8 cellular contexts compared by ENCODE assay signal in the genomic region with DNA sequence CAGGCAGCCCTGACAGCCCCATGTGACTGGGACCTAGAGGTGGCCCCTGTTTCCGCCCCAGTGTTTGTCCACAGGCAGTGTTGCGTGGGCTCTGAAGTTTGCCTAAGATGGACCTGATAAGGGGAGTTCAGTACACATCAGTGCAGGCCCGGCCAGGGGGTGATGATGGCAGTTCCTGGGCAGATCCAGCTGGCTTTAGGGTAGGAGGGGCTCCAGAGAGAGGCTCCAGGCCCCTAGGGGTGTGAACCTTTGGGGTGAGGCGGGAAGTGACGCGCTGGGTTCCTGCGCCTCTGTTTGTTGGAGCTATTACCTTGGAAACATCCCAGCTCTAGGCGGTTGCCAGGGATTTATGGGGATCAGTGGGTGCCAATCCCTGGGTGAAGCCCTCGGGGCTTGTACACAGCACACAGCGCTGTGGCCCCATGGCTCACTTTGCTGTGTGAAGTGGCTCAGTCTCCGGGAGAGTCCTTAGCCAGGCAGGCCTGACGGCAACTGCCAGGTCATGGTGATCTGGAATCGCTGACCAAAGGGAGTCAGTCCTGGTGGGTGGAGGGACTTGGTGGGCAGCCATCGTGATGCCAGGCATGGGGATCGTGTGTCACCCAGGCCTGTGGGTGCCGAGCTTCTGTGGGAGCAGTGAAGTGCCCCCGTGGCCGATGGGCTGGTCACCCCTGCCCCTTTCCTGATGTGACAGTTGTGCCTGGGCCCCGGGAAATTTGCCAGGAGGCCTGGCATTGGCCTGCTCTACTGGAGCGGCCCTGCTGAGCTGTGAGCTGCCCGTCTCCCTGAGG.
DNase-seq lines count a peak whose midpoint lies in the region; ATAC-seq, FAIRE-seq and TF ChIP-seq lines count a peak whose summit lies in the region.

No MANE protein-coding gene starts in this region.

- 94% methylated on average over 21 of the region's 21 CpGs for WGBS in thymus

- peak overlapping the region; percentile 93 for H3K9ac ChIP-seq in keratinocyte (ENCODE audit: control insufficient read depth, extremely low read depth, insufficient read depth, low read length)

- H3K4me3 ChIP-seq in WERI-Rb-1 (ENCODE audit: low read depth, low read length) (no peak overlapping the region), keratinocyte (ENCODE audit: control insufficient read depth in 2 of 3, extremely low read depth in 1 of 3, insufficient read depth in 2 of 3, low read depth in 1 of 3, low read length in 3 of 3) (peak overlapping the region; percentile 20 to 69 (median 54)), thymus (ENCODE audit: low read length) (no peak overlapping the region)

- FAIRE-seq in keratinocyte (lab: Jason Lieb, UNC), result peak; percentile 82

- dilution Hi-C loops in keratinocyte (cut with MboI; ENCODE audit: extremely low pct_ligation_motif_present, low sequenced_read_pairs), result no loop called here

- H3K36me3 ChIP-seq in WERI-Rb-1 (peaks cover 83% of the 10 kb centered on the region), keratinocyte (ENCODE audit: control insufficient read depth in 2 of 2, extremely low read depth in 1 of 2, insufficient read depth in 2 of 2, low read length in 2 of 2) (peaks cover 3 to 10% of the 10 kb centered on the region in 2 experiments), thymus (ENCODE audit: control insufficient read depth, insufficient read depth) (no peaks in the 10 kb centered on the region)

- peak; percentile 90 for DNase-seq in HuH-7 (ENCODE audit: low spot score)
- peak; percentile 62 for DNase-seq in WERI-Rb-1
- DNase-seq in keratinocyte (ENCODE audit: low read depth, low spot score), result peak; percentile 95
- no peak for DNase-seq in iPS-NIHi11 (ENCODE audit: low spot score)
- DNase-seq in NCI-H774 (lab: John Stamatoyannopoulos, UW), result no peak

- no peak overlapping the region for H2AFZ ChIP-seq in keratinocyte (ENCODE audit: control insufficient read depth, low read length)

- ATAC-seq in GM21526 (IDR thresholded peaks at IDR 0.05; ENCODE audit: low FRiP score, unreplicated experiment) (no peak), HG03520 (IDR thresholded peaks at IDR 0.05; ENCODE audit: unreplicated experiment) (no peak)

- H3K79me2 ChIP-seq in keratinocyte (ENCODE audit: control insufficient read depth, insufficient read depth, low read length), result peaks cover 57% of the 10 kb centered on the region

- H3K27me3 ChIP-seq in WERI-Rb-1 (ENCODE audit: insufficient read depth, low read depth, severe bottlenecking) (no peaks in the 10 kb centered on the region), keratinocyte (ENCODE audit: control insufficient read depth, extremely low read depth, insufficient read depth, low read length) (no peaks in the 10 kb centered on the region), thymus (ENCODE audit: control insufficient read depth, insufficient read depth) (no peaks in the 10 kb centered on the region)

- peak overlapping the region; percentile 78 for H3K27ac ChIP-seq in WERI-Rb-1
- peak overlapping the region; percentile 100 for H3K27ac ChIP-seq in keratinocyte (ENCODE audit: control insufficient read depth, insufficient read depth, low read length)
- H3K27ac ChIP-seq in thymus (ENCODE audit: low read depth), result peak overlapping the region; percentile 43

- TF ChIP-seq CTCF in WERI-Rb-1 (IDR thresholded peaks at IDR 0.05; ENCODE audit: low read depth, low read length) (no peak), keratinocyte (optimal IDR thresholded peaks at IDR 0.05 in 1 of 3, IDR thresholded peaks at IDR 0.05 in 1 of 3, conservative IDR thresholded peaks at IDR 0.05 in 1 of 3; ENCODE audit: extremely low read depth in 1 of 3, insufficient read depth in 2 of 3, low read length in 3 of 3) (no peak)

- H3K4me2 ChIP-seq in keratinocyte (ENCODE audit: control insufficient read depth, extremely low read depth, insufficient read depth, low read depth, low read length), result peak overlapping the region; percentile 88

- H3K4me1 ChIP-seq in keratinocyte (ENCODE audit: control insufficient read depth, extremely low read depth, insufficient read depth, low read length) (peaks cover 65% of the 10 kb centered on the region), thymus (ENCODE audit: control insufficient read depth, insufficient read depth, low read length) (peaks cover 2% of the 10 kb centered on the region)

- peaks cover 2% of the 10 kb centered on the region for H3K9me1 ChIP-seq in keratinocyte (ENCODE audit: control insufficient read depth, extremely low read depth, insufficient read depth, low read length)

- peaks cover 2% of the 10 kb centered on the region for H4K20me1 ChIP-seq in keratinocyte (ENCODE audit: control insufficient read depth, extremely low read depth, insufficient read depth, low read length)

- H3K9me3 ChIP-seq in WERI-Rb-1 (ENCODE audit: severe bottlenecking), result peaks cover 4% of the 10 kb centered on the region
- no peaks in the 10 kb centered on the region for H3K9me3 ChIP-seq in keratinocyte (ENCODE audit: control insufficient read depth, low read depth, low read length)
- H3K9me3 ChIP-seq in thymus (ENCODE audit: control insufficient read depth), result no peaks in the 10 kb centered on the region

Comparison
In these comparisons a context has a peak if more than half of its experiments do, and no peak if none do; other contexts are left out.
1. DNase-seq: peak in HuH-7 (single experiment), WERI-Rb-1 (single experiment) and keratinocyte (single experiment); none in iPS-NIHi11 (single experiment) and NCI-H774 (single experiment).
2. H3K27ac ChIP-seq: peak in every context shown above with its lines; median percentile 100 in keratinocyte; 78 in WERI-Rb-1; 43 in thymus.
3. H3K4me3 ChIP-seq: peak in keratinocyte (3 of 3); none in WERI-Rb-1 (single experiment) and thymus (single experiment).